Comparison of ENCODE assay signal across 14 cellular contexts in the genomic region with DNA sequence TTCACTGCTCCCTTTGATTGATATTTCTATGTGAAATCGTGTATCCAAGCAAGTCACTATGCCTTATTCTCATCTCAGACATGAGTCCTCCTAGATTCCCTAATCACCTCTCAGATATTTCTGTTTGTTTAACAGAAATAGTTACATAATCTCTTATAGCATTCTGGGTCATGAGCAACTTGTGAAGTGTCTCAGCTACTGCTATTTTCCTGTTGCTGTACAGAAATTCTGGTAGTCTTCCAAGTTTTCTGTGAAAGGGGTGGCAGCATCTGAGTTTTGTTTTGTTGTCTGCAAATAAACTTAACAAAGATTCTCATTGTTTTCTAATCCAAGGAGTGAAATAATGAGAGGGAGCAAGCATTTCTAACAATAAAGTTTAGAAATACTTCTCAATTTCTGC.
DNase-seq lines count a peak whose midpoint lies in the region; ATAC-seq, FAIRE-seq and TF ChIP-seq lines count a peak whose summit lies in the region.
"Had no signal": no experiment of that assay in that cellular context is flagged by ENCODE, and none has a peak within 500 bp of the region (broad histone marks: within the 10 kb centered on the region; RNA-seq: fewer than 3 reads in every experiment).

No MANE protein-coding gene starts in this region.

- H3K79me2 ChIP-seq in endothelial cell of umbilical vein (ENCODE audit: control insufficient read depth, insufficient read depth, low read length): no peaks in the 10 kb centered on the region

- H3K9ac ChIP-seq in endothelial cell of umbilical vein (replicated peaks; ENCODE audit: extremely low read depth, insufficient read depth, low read length): no peak overlapping the region
- no peak overlapping the region for H3K9ac ChIP-seq in neuronal stem cell (ENCODE audit: low read depth, low read length, poor library complexity)

- H4K91ac ChIP-seq in neuronal stem cell (ENCODE audit: low read depth, low read length, poor library complexity): no peak overlapping the region

- TF ChIP-seq POLR2A in A549 (IDR thresholded peaks at IDR 0.05; ENCODE audit: low read length) (no peak), endothelial cell of umbilical vein (IDR thresholded peaks at IDR 0.05; ENCODE audit: low read depth, low read length) (no peak)

- dilution Hi-C loops in endothelial cell of umbilical vein (cut with MboI; ENCODE audit: extremely low pct_ligation_motif_present, low sequenced_read_pairs): no loop called here

- no peak overlapping the region for H3K4me3 ChIP-seq in A549
- no peak overlapping the region for H3K4me3 ChIP-seq in endothelial cell of umbilical vein (replicated peaks in 1 of 3; ENCODE audit: insufficient read depth in 1 of 3, low read depth in 1 of 3, low read length in 3 of 3)
- no peak overlapping the region for H3K4me3 ChIP-seq in neuronal stem cell (ENCODE audit: low read length in 2 of 2)
- H3K4me3 ChIP-seq: SJSA1 had no signal

- H3K27ac ChIP-seq in A549: no peak overlapping the region
- H3K27ac ChIP-seq in endothelial cell of umbilical vein (ENCODE audit: insufficient read depth, low read depth, low read length): no peak overlapping the region
- H3K27ac ChIP-seq in neuronal stem cell (replicated peaks; ENCODE audit: low read length): no peak overlapping the region
- H3K27ac ChIP-seq: SJSA1 had no signal

- H2AFZ ChIP-seq in endothelial cell of umbilical vein (ENCODE audit: low read depth, low read length): no peak overlapping the region
- H2AFZ ChIP-seq in neuronal stem cell (ENCODE audit: low read length): peak overlapping the region; percentile 59

- TF ChIP-seq EP300 in A549 (IDR thresholded peaks at IDR 0.05): no peak

- ATAC-seq in A549: no peak
- no peak for ATAC-seq in GM18511 (IDR thresholded peaks at IDR 0.05; ENCODE audit: unreplicated experiment)
- no peak for ATAC-seq in GM21723 (IDR thresholded peaks at IDR 0.05; ENCODE audit: unreplicated experiment)

- TF ChIP-seq CTCF in A549 (IDR thresholded peaks at IDR 0.05) (no peak), endothelial cell of umbilical vein (IDR thresholded peaks at IDR 0.05; ENCODE audit: extremely low read depth in 1 of 2, insufficient read depth in 1 of 2, low read depth in 1 of 2, low read length in 2 of 2) (no peak)

- 32% methylated on average over 1 of the region's 1 CpG for WGBS in A549 (ENCODE audit: missing lambda C conversion rate)
- WGBS in neuronal stem cell (ENCODE audit: extremely low coverage in 2 of 2, insufficient read length in 2 of 2, insufficient replicate concordance in 1 of 2), 2 donors: no CpG with 5 or more reads among the region's 1 CpG

- H3K4ac ChIP-seq in neuronal stem cell (ENCODE audit: low read length): no peak overlapping the region

- H3K9me1 ChIP-seq in endothelial cell of umbilical vein (replicated peaks; ENCODE audit: control insufficient read depth, extremely low read depth, insufficient read depth, low read length): no peaks in the 10 kb centered on the region

- no peak overlapping the region for H4K8ac ChIP-seq in neuronal stem cell (ENCODE audit: low read depth, low read length)

- no peaks in the 10 kb centered on the region for H3K79me1 ChIP-seq in neuronal stem cell (ENCODE audit: low read depth, low read length)

- H2BK12ac ChIP-seq in neuronal stem cell (ENCODE audit: low read length): no peak overlapping the region

- POLR2A ChIA-PET in A549 (lab: Yijun Ruan, JAX) (no interaction called here), endothelial cell of umbilical vein (lab: Charles Lee) (no interaction called here)

- TF ChIP-seq RAD21 in A549 (conservative IDR thresholded peaks at IDR 0.05 in 1 of 2, IDR thresholded peaks at IDR 0.05 in 1 of 2): no peak

- in situ Hi-C loops in G401 (cut with HindIII; ENCODE audit: low sequenced_read_pairs) (no loop called here), ACHN (cut with HindIII; ENCODE audit: low pct_ligation_motif_present, low pct_unique_long_range_greater_than_20kb, low sequenced_read_pairs) (no loop called here)

- H3K4me2 ChIP-seq in A549 (0 out of 3 replicates have a peak overlapping the region, but pooled peaks have one; percentile 5), endothelial cell of umbilical vein (ENCODE audit: insufficient read depth, low read length) (no peak overlapping the region), neuronal stem cell (ENCODE audit: insufficient read depth, low read length, poor library complexity, severe bottlenecking) (no peak overlapping the region)

- H3K36me3 ChIP-seq in endothelial cell of umbilical vein (ENCODE audit: control insufficient read depth in 2 of 2, extremely low read depth in 1 of 2, insufficient read depth in 2 of 2, low read length in 2 of 2): no peaks in the 10 kb centered on the region
- H3K36me3 ChIP-seq in neuronal stem cell (replicated peaks in 1 of 2; ENCODE audit: control insufficient read depth in 2 of 2, insufficient read depth in 2 of 2, low read length in 2 of 2): no peaks in the 10 kb centered on the region
- H3K36me3 ChIP-seq: SJSA1 had no signal

- no peak overlapping the region for H3K14ac ChIP-seq in neuronal stem cell (ENCODE audit: low read length)

- BruUV-seq in endothelial cell of umbilical vein (replicated peaks; lab: Mats Ljungman, UMichigan): no TSS peak

- CTCF ChIA-PET in A549 (lab: Yijun Ruan, JAX): interaction anchor here (0.7 kb wide), 1 partner anchor 1276 kb away, joined by 3 read pairs; no protein-coding TSS in a partner anchor
- CTCF ChIA-PET in endothelial cell of umbilical vein (lab: Charles Lee): no interaction called here

- H3K4me1 ChIP-seq in A549 (peaks cover 3% of the 10 kb centered on the region; the same call in 1 of the 3 replicates), endothelial cell of umbilical vein (ENCODE audit: control insufficient read depth, extremely low read depth, insufficient read depth, low read length) (no peaks in the 10 kb centered on the region), neuronal stem cell (ENCODE audit: control insufficient read depth in 2 of 2, insufficient read depth in 1 of 2, low read depth in 1 of 2, low read length in 2 of 2) (no peaks in the 10 kb centered on the region)
- H3K4me1 ChIP-seq: SJSA1 had no signal

- no peaks in the 10 kb centered on the region for H4K20me1 ChIP-seq in endothelial cell of umbilical vein (replicated peaks; ENCODE audit: control insufficient read depth, extremely low read depth, insufficient read depth, low read length)

- no peak overlapping the region for H2AK5ac ChIP-seq in neuronal stem cell (ENCODE audit: low read depth, low read length)

- H2BK120ac ChIP-seq in neuronal stem cell (ENCODE audit: low read depth, low read length): no peak overlapping the region

- H3K9me3 ChIP-seq in A549: no peaks in the 10 kb centered on the region
- H3K9me3 ChIP-seq in endothelial cell of umbilical vein (replicated peaks; ENCODE audit: control insufficient read depth, insufficient read depth, low read length): no peaks in the 10 kb centered on the region
- H3K9me3 ChIP-seq in neuronal stem cell (replicated peaks in 1 of 2; ENCODE audit: control insufficient read depth in 2 of 2, insufficient read depth in 1 of 2, low read depth in 1 of 2, low read length in 2 of 2): peaks cover 0 to 4% of the 10 kb centered on the region in 2 donors
- H3K9me3 ChIP-seq: SJSA1 had no signal

- no peak overlapping the region for H3K23ac ChIP-seq in neuronal stem cell (ENCODE audit: low read depth, low read length, poor library complexity)

- peak in 1 of 2 experiments; percentile 4 for DNase-seq in A549 (ENCODE audit: low read depth in 1 of 2, low spot score in 1 of 2)
- peak; percentile 3 for DNase-seq in G401 (ENCODE audit: low spot score)
- peak; percentile 9 for DNase-seq in endothelial cell of umbilical vein (ENCODE audit: low read depth, low spot score)
- DNase-seq in neuronal stem cell (ENCODE audit: low spot score): no peak
- no peak for DNase-seq in ACHN
- DNase-seq in LoVo (ENCODE audit: low spot score): no peak
- DNase-seq: HCEC 1CT, Kasumi-1, NCI-H187, NCI-H446 treated with DMSO at 0.1 percent for 48 hours had no signal

- no peak overlapping the region for H3K18ac ChIP-seq in neuronal stem cell (ENCODE audit: low read length)

- H2BK5ac ChIP-seq in neuronal stem cell (ENCODE audit: low read length): no peak overlapping the region

- intact Hi-C loops in endothelial cell of umbilical vein (cut with micrococcal nuclease): no loop called here

- H2BK15ac ChIP-seq in neuronal stem cell (ENCODE audit: low read length): no peak overlapping the region

- H3K27me3 ChIP-seq in endothelial cell of umbilical vein (ENCODE audit: control insufficient read depth in 2 of 2, insufficient read depth in 2 of 2, low read length in 2 of 2) (no peaks in the 10 kb centered on the region), neuronal stem cell (ENCODE audit: control insufficient read depth in 3 of 3, insufficient read depth in 3 of 3, low read depth in 1 of 3, low read length in 3 of 3) (no peaks in the 10 kb centered on the region)
- H3K27me3 ChIP-seq: SJSA1 had no signal

- FAIRE-seq in A549 (lab: Jason Lieb, UNC) (no peak), endothelial cell of umbilical vein (lab: Jason Lieb, UNC) (no peak)
- FAIRE-seq: HTR-8/SVneo had no signal

TF ChIP-seq in A549, 52 proteins besides CTCF, POLR2A, EP300 and RAD21 (continues in another document):
- TF ChIP-seq, protein P1, sequence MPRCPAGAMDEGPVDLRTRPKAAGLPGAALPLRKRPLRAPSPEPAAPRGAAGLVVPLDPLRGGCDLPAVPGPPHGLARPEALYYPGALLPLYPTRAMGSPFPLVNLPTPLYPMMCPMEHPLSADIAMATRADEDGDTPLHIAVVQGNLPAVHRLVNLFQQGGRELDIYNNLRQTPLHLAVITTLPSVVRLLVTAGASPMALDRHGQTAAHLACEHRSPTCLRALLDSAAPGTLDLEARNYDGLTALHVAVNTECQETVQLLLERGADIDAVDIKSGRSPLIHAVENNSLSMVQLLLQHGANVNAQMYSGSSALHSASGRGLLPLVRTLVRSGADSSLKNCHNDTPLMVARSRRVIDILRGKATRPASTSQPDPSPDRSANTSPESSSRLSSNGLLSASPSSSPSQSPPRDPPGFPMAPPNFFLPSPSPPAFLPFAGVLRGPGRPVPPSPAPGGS (IDR thresholded peaks at IDR 0.05): no peak
- TF ChIP-seq ESRRA (IDR thresholded peaks at IDR 0.05; ENCODE audit: borderline replicate concordance, low read length): no peak

TF ChIP-seq in endothelial cell of umbilical vein, 7 proteins besides CTCF, POLR2A, EP300 and RAD21 (continues in another document):
- TF ChIP-seq MYC (IDR thresholded peaks at IDR 0.05; ENCODE audit: low read depth, low read length) (no peak), POLR2AphosphoS5 (IDR thresholded peaks at IDR 0.05; ENCODE audit: insufficient read depth, low read depth, low read length) (no peak), FOS (IDR thresholded peaks at IDR 0.05; ENCODE audit: borderline replicate concordance, insufficient read depth, low read length) (no peak), EZH2 (IDR thresholded peaks at IDR 0.05; ENCODE audit: borderline replicate concordance, low read depth, low read length, severe bottlenecking) (no peak), JUN (IDR thresholded peaks at IDR 0.05; ENCODE audit: borderline replicate concordance, insufficient read depth, insufficient read length, low read depth) (no peak)
- TF ChIP-seq, protein P2, sequence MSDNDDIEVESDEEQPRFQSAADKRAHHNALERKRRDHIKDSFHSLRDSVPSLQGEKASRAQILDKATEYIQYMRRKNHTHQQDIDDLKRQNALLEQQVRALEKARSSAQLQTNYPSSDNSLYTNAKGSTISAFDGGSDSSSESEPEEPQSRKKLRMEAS (IDR thresholded peaks at IDR 0.05; ENCODE audit: insufficient read depth, insufficient read length): no peak

Comparison
In these comparisons a context has a peak if more than half of its experiments do, and no peak if none do; other contexts are left out.
1. DNase-seq: peak in G401 (single experiment) and endothelial cell of umbilical vein (single experiment); none in neuronal stem cell (single experiment), ACHN (single experiment) and LoVo (single experiment).